ENCODE assay signal across 9 cellular contexts in genomic region chr11:1570531-1570895, GRCh38. TPM values are rescaled to one million over a fixed set of nuclear protein-coding genes. Genes with fewer than 3 reads are reported as not detected.
DNase-seq lines count a peak whose midpoint lies in the region; ATAC-seq lines count a peak whose summit lies in the region.
"Had no signal": no experiment of that assay in that cellular context is flagged by ENCODE, and none has a peak within 500 bp of the region (broad histone marks: within the 10 kb centered on the region; RNA-seq: fewer than 3 reads in every experiment).

No MANE protein-coding gene starts in this region.

- peak overlapping the region; percentile 60 for H3K4me3 Mint-ChIP-seq in T-helper 1 cell treated with Interleukin-12 subunit alpha and Interleukin-12 subunit beta and Interleukin-4 antibody, amounts not matched to agents 30 μg/mL and 1 μg/mL, for 36 hours
- peak overlapping the region; percentile 55 for H3K4me3 Mint-ChIP-seq in activated T-helper 2 cell treated with anti-CD3 and anti-CD28 coated beads, Interferon-gamma antibody, Interleukin-2, Interleukin-4, amounts not matched to agents 10 μg/mL and 5 μg/mL and 100 μg/mL, durations not matched to agents 14 hours and 24 hours and 36 hours (ENCODE audit: low read depth)
- peak overlapping the region; percentile 51 to 74 (median 64) for H3K4me3 Mint-ChIP-seq in immature natural killer cell
- H3K4me3 Mint-ChIP-seq in stimulated activated naive CD8-positive, alpha-beta T cell treated with anti-CD3 and anti-CD28 coated beads, Interleukin-15, amount 100 ng/mL, for 72 hours = peak overlapping the region; percentile 49 to 60

- peaks cover 6% of the 10 kb centered on the region for H3K4me1 Mint-ChIP-seq in T-helper 1 cell treated with Interleukin-12 subunit alpha and Interleukin-12 subunit beta and Interleukin-4 antibody, amounts not matched to agents 30 μg/mL and 1 μg/mL, for 36 hours (ENCODE audit: low read depth)
- H3K4me1 Mint-ChIP-seq in activated T-helper 2 cell treated with anti-CD3 and anti-CD28 coated beads, Interferon-gamma antibody, Interleukin-2, Interleukin-4, amounts not matched to agents 10 μg/mL and 5 μg/mL and 100 μg/mL, durations not matched to agents 14 hours and 24 hours and 36 hours (ENCODE audit: low read depth) = no peaks in the 10 kb centered on the region
- peaks cover 5 to 38% of the 10 kb centered on the region in 2 donors for H3K4me1 Mint-ChIP-seq in immature natural killer cell
- H3K4me1 Mint-ChIP-seq in stimulated activated naive CD8-positive, alpha-beta T cell treated with anti-CD3 and anti-CD28 coated beads, Interleukin-15, amount 100 ng/mL, for 72 hours = peaks cover 37% of the 10 kb centered on the region

- H3K27me3 Mint-ChIP-seq in T-helper 1 cell treated with Interleukin-12 subunit alpha and Interleukin-12 subunit beta and Interleukin-4 antibody, amounts not matched to agents 30 μg/mL and 1 μg/mL, for 36 hours (ENCODE audit: low read depth) = peaks cover 31% of the 10 kb centered on the region
- peaks cover 31% of the 10 kb centered on the region for H3K27me3 Mint-ChIP-seq in activated T-helper 2 cell treated with anti-CD3 and anti-CD28 coated beads, Interferon-gamma antibody, Interleukin-2, Interleukin-4, amounts not matched to agents 10 μg/mL and 5 μg/mL and 100 μg/mL, durations not matched to agents 14 hours and 24 hours and 36 hours (ENCODE audit: low read depth)
- H3K27me3 Mint-ChIP-seq in immature natural killer cell (ENCODE audit: low read depth in 3 of 3) = peaks cover 23 to 42% (median 23%) of the 10 kb centered on the region in 3 donors
- H3K27me3 Mint-ChIP-seq in stimulated activated naive CD8-positive, alpha-beta T cell treated with anti-CD3 and anti-CD28 coated beads, Interleukin-15, amount 100 ng/mL, for 72 hours = peaks cover 27% of the 10 kb centered on the region

- no peak for ATAC-seq in stimulated activated naive CD8-positive, alpha-beta T cell treated with anti-CD3 and anti-CD28 coated beads, Interleukin-15, amount 100 ng/mL, for 72 hours
- ATAC-seq in GM18909 (IDR thresholded peaks at IDR 0.05; ENCODE audit: poor library complexity, unreplicated experiment) = no peak

- H3K27ac Mint-ChIP-seq in T-helper 1 cell treated with Interleukin-12 subunit alpha and Interleukin-12 subunit beta and Interleukin-4 antibody, amounts not matched to agents 30 μg/mL and 1 μg/mL, for 36 hours = peak overlapping the region; percentile 59
- peak overlapping the region; percentile 38 for H3K27ac Mint-ChIP-seq in activated T-helper 2 cell treated with anti-CD3 and anti-CD28 coated beads, Interferon-gamma antibody, Interleukin-2, Interleukin-4, amounts not matched to agents 10 μg/mL and 5 μg/mL and 100 μg/mL, durations not matched to agents 14 hours and 24 hours and 36 hours
- peak overlapping the region; percentile 7 to 84 (median 70) for H3K27ac Mint-ChIP-seq in immature natural killer cell
- peak overlapping the region in 1 of 2 donors; percentile 54 for H3K27ac Mint-ChIP-seq in stimulated activated naive CD8-positive, alpha-beta T cell treated with anti-CD3 and anti-CD28 coated beads, Interleukin-15, amount 100 ng/mL, for 72 hours

- H3K9me3 Mint-ChIP-seq in T-helper 1 cell treated with Interleukin-12 subunit alpha and Interleukin-12 subunit beta and Interleukin-4 antibody, amounts not matched to agents 30 μg/mL and 1 μg/mL, for 36 hours = no peaks in the 10 kb centered on the region
- H3K9me3 Mint-ChIP-seq in activated T-helper 2 cell treated with anti-CD3 and anti-CD28 coated beads, Interferon-gamma antibody, Interleukin-2, Interleukin-4, amounts not matched to agents 10 μg/mL and 5 μg/mL and 100 μg/mL, durations not matched to agents 14 hours and 24 hours and 36 hours = no peaks in the 10 kb centered on the region
- no peaks in the 10 kb centered on the region for H3K9me3 Mint-ChIP-seq in immature natural killer cell
- H3K9me3 Mint-ChIP-seq in stimulated activated naive CD8-positive, alpha-beta T cell treated with anti-CD3 and anti-CD28 coated beads, Interleukin-15, amount 100 ng/mL, for 72 hours = no peaks in the 10 kb centered on the region

- intact Hi-C loops in activated T-helper 2 cell treated with anti-CD3 and anti-CD28 coated beads, Interferon-gamma antibody, Interleukin-2, Interleukin-4, amounts not matched to agents 10 μg/mL and 5 μg/mL and 100 μg/mL, durations not matched to agents 14 hours and 24 hours and 36 hours (cut with micrococcal nuclease) = loop anchor here (5.0 to 10.0 kb wide), 3 partner anchors 33 to 574 kb away; no protein-coding TSS in a partner anchor

- DNase-seq in T-helper 1 cell (no peak), immature natural killer cell (no peak), NOMO-1 (lab: John Stamatoyannopoulos, UW; ENCODE audit: unreplicated experiment in 2 of 2) (no peak), AG20443 (ENCODE audit: low spot score) (no peak)
- DNase-seq in activated T-helper 2 cell treated with anti-CD3 and anti-CD28 coated beads, Interferon-gamma antibody, Interleukin-2, Interleukin-4, amounts not matched to agents 10 μg/mL and 5 μg/mL and 100 μg/mL, durations not matched to agents 14 hours and 24 hours and 36 hours (ENCODE audit: low spot score) = no peak
- no peak for DNase-seq in stimulated activated naive CD8-positive, alpha-beta T cell treated with anti-CD3 and anti-CD28 coated beads, Interleukin-15, amount 100 ng/mL, for 72 hours

- H3K36me3 Mint-ChIP-seq in T-helper 1 cell treated with Interleukin-12 subunit alpha and Interleukin-12 subunit beta and Interleukin-4 antibody, amounts not matched to agents 30 μg/mL and 1 μg/mL, for 36 hours (ENCODE audit: low read depth) = no peaks in the 10 kb centered on the region
- no peaks in the 10 kb centered on the region for H3K36me3 Mint-ChIP-seq in activated T-helper 2 cell treated with anti-CD3 and anti-CD28 coated beads, Interferon-gamma antibody, Interleukin-2, Interleukin-4, amounts not matched to agents 10 μg/mL and 5 μg/mL and 100 μg/mL, durations not matched to agents 14 hours and 24 hours and 36 hours (ENCODE audit: low read depth)
- no peaks in the 10 kb centered on the region for H3K36me3 Mint-ChIP-seq in immature natural killer cell

RNA-seq across cellular contexts. Expression of gene DUSP8, which starts 1.6 kb away (rescaled TPM):
- total RNA-seq in activated T-helper 2 cell treated with anti-CD3 and anti-CD28 coated beads, Interferon-gamma antibody, Interleukin-2, Interleukin-4, amounts not matched to agents 10 μg/mL and 5 μg/mL and 100 μg/mL, durations not matched to agents 14 hours and 24 hours and 36 hours = 1.2 and 1.8 TPM in 2 replicates
- under 1 TPM in 1 of 3 donors, not detected in 2; 0.07 TPM for polyA plus RNA-seq in immature natural killer cell

RNA-seq across cellular contexts. Expression of gene KRTAP5-1, which starts 14.6 kb away (rescaled TPM):
- total RNA-seq in activated T-helper 2 cell treated with anti-CD3 and anti-CD28 coated beads, Interferon-gamma antibody, Interleukin-2, Interleukin-4, amounts not matched to agents 10 μg/mL and 5 μg/mL and 100 μg/mL, durations not matched to agents 14 hours and 24 hours and 36 hours = not detected in 2 replicates
- polyA plus RNA-seq in immature natural killer cell = not detected
- total RNA-seq: glomerular endothelial cell had no signal

RNA-seq across cellular contexts. Expression of gene KRTAP5-2, which starts 27.6 kb away (rescaled TPM):
- not detected in 2 replicates for total RNA-seq in activated T-helper 2 cell treated with anti-CD3 and anti-CD28 coated beads, Interferon-gamma antibody, Interleukin-2, Interleukin-4, amounts not matched to agents 10 μg/mL and 5 μg/mL and 100 μg/mL, durations not matched to agents 14 hours and 24 hours and 36 hours
- polyA plus RNA-seq in immature natural killer cell = not detected
- total RNA-seq: glomerular endothelial cell had no signal

RNA-seq across cellular contexts. Expression of gene KRTAP5-3, which starts 37.8 kb away (rescaled TPM):
- total RNA-seq in activated T-helper 2 cell treated with anti-CD3 and anti-CD28 coated beads, Interferon-gamma antibody, Interleukin-2, Interleukin-4, amounts not matched to agents 10 μg/mL and 5 μg/mL and 100 μg/mL, durations not matched to agents 14 hours and 24 hours and 36 hours = not detected in 2 replicates
- not detected for polyA plus RNA-seq in immature natural killer cell
- total RNA-seq: glomerular endothelial cell had no signal

RNA-seq across cellular contexts. Expression of gene KRTAP5-4, which starts 51.4 kb away (rescaled TPM):
- not detected in 2 replicates for total RNA-seq in activated T-helper 2 cell treated with anti-CD3 and anti-CD28 coated beads, Interferon-gamma antibody, Interleukin-2, Interleukin-4, amounts not matched to agents 10 μg/mL and 5 μg/mL and 100 μg/mL, durations not matched to agents 14 hours and 24 hours and 36 hours
- not detected for polyA plus RNA-seq in immature natural killer cell
- total RNA-seq: glomerular endothelial cell had no signal
